In the genomic region with DNA sequence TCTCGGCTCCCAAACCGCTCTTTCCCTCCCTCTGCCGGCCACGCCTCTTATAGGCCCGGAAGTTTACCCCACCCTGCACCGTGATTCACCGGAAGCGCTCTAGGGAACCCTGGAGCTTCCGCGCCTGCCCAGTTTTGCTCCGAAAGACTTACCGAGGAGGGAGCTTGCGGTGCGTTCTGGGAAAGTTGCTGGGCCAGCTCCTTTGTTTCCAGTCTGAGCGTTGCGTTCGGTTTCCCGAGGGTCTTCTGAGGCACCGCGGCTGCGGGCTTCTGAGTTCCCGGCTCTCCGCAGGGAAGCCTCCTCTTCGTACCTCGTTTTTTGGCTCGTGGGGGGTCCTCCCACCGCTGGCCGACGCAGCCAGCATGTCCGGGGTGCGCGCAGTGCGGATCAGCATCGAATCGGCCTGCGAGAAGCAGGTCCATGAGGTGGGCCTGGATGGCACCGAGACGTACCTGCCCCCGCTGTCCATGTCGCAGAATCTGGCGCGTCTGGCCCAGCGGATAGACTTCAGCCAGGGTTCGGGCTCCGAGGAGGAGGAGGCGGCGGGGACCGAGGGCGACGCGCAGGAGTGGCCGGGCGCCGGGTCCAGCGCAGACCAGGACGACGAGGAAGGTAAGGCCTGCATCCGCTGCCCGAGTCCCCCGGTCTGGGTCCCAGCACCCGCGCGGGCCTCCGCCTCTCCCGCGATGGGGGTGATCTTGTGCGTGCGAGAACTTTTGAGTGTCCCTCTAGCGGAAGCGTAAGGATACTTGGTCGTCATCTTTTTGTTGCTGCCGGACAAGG, we compare ENCODE assay signal across 8 cellular contexts. TPM values are rescaled to one million over a fixed set of nuclear protein-coding genes. Genes with fewer than 3 reads are reported as not detected.
DNase-seq lines count a peak whose midpoint lies in the region; ATAC-seq and TF ChIP-seq lines count a peak whose summit lies in the region.

A gene with protein sequence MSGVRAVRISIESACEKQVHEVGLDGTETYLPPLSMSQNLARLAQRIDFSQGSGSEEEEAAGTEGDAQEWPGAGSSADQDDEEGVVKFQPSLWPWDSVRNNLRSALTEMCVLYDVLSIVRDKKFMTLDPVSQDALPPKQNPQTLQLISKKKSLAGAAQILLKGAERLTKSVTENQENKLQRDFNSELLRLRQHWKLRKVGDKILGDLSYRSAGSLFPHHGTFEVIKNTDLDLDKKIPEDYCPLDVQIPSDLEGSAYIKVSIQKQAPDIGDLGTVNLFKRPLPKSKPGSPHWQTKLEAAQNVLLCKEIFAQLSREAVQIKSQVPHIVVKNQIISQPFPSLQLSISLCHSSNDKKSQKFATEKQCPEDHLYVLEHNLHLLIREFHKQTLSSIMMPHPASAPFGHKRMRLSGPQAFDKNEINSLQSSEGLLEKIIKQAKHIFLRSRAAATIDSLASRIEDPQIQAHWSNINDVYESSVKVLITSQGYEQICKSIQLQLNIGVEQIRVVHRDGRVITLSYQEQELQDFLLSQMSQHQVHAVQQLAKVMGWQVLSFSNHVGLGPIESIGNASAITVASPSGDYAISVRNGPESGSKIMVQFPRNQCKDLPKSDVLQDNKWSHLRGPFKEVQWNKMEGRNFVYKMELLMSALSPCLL (plus strand): TSS at position 131 of the 783 bp plus-strand sequence. CDS start 232 bp downstream, at position 363.

- H3K79me2 ChIP-seq in PC-9 (ENCODE audit: low read depth), result peaks cover 57% of the 10 kb centered on the region

- peak within 1 kb of the TSS; percentile 88 for H3K4me2 ChIP-seq in PC-9

- peak within 1 kb of the TSS; percentile 89 for H2AFZ ChIP-seq in PC-9

- peak; percentile 53; the same call in 1 of the 2 replicates for TF ChIP-seq CTCF in PC-9 (conservative IDR thresholded peaks at IDR 0.05)

- H3K4me3 ChIP-seq in Jurkat, Clone E6-1 (ENCODE audit: low read length), result peak within 1 kb of the TSS; percentile 97
- H3K4me3 ChIP-seq in PC-9 (peak within 1 kb of the TSS; percentile 91), mucosa of rectum (ENCODE audit: low read length in 2 of 2) (peak within 1 kb of the TSS; percentile 91 to 99)

- POLR2A ChIA-PET in PC-9 (lab: Charles Lee; ENCODE audit: unreplicated experiment), result interaction anchor here (0.5 to 1.0 kb wide), 5 partner anchors 42 to 1306 kb away, joined by 3 to 13 read pairs (median 12); partner anchors contain the start of genes C11orf54, ENDOD1 and TAF1D

- H3K27me3 ChIP-seq in PC-9 (ENCODE audit: insufficient read depth, low read depth), result no peaks in the 10 kb centered on the region
- H3K27me3 ChIP-seq in mucosa of rectum (ENCODE audit: control insufficient read depth in 2 of 2, insufficient read depth in 2 of 2, low read length in 2 of 2), result no peaks in the 10 kb centered on the region

- H3K9ac ChIP-seq in mucosa of rectum (ENCODE audit: low read depth in 1 of 2, low read length in 2 of 2), result peak within 1 kb of the TSS; percentile 96 to 99

- intact Hi-C loops in PC-9 (cut with micrococcal nuclease; ENCODE audit: unreplicated experiment), result loop anchor here (1.0 kb wide), 1 partner anchor 44 kb away; no protein-coding TSS in a partner anchor

- CTCF ChIA-PET in PC-9 (lab: Charles Lee), result interaction anchor here (0.6 to 1.3 kb wide), 4 partner anchors 27 to 67 kb away, joined by 3 to 9 read pairs (median 3); partner anchors contain the start of genes C11orf54 and TAF1D

- peaks cover 23% of the 10 kb centered on the region for H3K36me3 ChIP-seq in PC-9 (ENCODE audit: low read depth)
- H3K36me3 ChIP-seq in mucosa of rectum (ENCODE audit: control insufficient read depth in 2 of 2, insufficient read depth in 2 of 2, low read length in 2 of 2), result peaks cover 7 to 14% of the 10 kb centered on the region in 2 donors

- BruUV-seq in PC-9 (replicated peaks; lab: Mats Ljungman, UMichigan), result TSS peak; percentile 53

- H3K27ac ChIP-seq in PC-9 (peak within 1 kb of the TSS; percentile 82), mucosa of rectum (ENCODE audit: low read depth in 2 of 2, low read length in 2 of 2) (peak within 1 kb of the TSS; percentile 97 to 98)

- H4K20me1 ChIP-seq in PC-9 (ENCODE audit: insufficient read depth), result peaks cover 45% of the 10 kb centered on the region

- no peaks in the 10 kb centered on the region for H3K9me2 ChIP-seq in PC-9 (ENCODE audit: insufficient read depth)

- no peaks in the 10 kb centered on the region for H3F3A ChIP-seq in PC-9 (ENCODE audit: insufficient read depth, low read depth)

- H3K9me3 ChIP-seq in PC-9 (ENCODE audit: insufficient read depth, low read depth), result no peaks in the 10 kb centered on the region
- no peaks in the 10 kb centered on the region for H3K9me3 ChIP-seq in mucosa of rectum (ENCODE audit: control insufficient read depth in 2 of 2, low read length in 2 of 2)

- ATAC-seq in GM21619 (IDR thresholded peaks at IDR 0.05; ENCODE audit: unreplicated experiment), result peak; percentile 94

- H3K4me1 ChIP-seq in PC-9 (replicated peaks; ENCODE audit: insufficient read depth) (peaks cover 30% of the 10 kb centered on the region), mucosa of rectum (ENCODE audit: control insufficient read depth in 2 of 2, insufficient read depth in 2 of 2, low read length in 2 of 2) (peaks cover 21 to 22% of the 10 kb centered on the region in 2 donors)

- peak; percentile 89 for TF ChIP-seq POLR2A in erythroblast (IDR thresholded peaks at IDR 0.05; ENCODE audit: low read length)

- DNase-seq in DMS53 treated with DMSO at 0.1 percent for 48 hours (lab: John Stamatoyannopoulos, UW; ENCODE audit: unreplicated experiment), result peak; percentile 94
- DNase-seq in Jurkat, Clone E6-1 (ENCODE audit: low read depth, low spot score), result peak; percentile 90
- DNase-seq in PC-9, result peak; percentile 85 to 90
- DNase-seq in activated T-cell treated with anti-CD3 and anti-CD28 coated beads, Interleukin-2, amount 50 U/mL, for 1 hour, result peak; percentile 85
- DNase-seq in erythroblast (lab: John Stamatoyannopoulos, UW), result peak; percentile 89 to 92
- peak; percentile 92 for DNase-seq in stimulated activated CD8-positive, alpha-beta memory T cell treated with anti-CD3 and anti-CD28 coated beads, Interleukin-4, amount 100 ng/mL, for 48 hours

RNA-seq across cellular contexts. Expression of the gene that starts here (rescaled TPM):
- 26.4 TPM for polyA plus RNA-seq in Jurkat, Clone E6-1 (2012; ENCODE audit: insufficient read depth, insufficient read length)
- total RNA-seq in PC-9 (2021), result 26.9 and 37.4 TPM in 2 replicates

Comparison
In these comparisons a context has a peak if more than half of its experiments do, and no peak if none do; other contexts are left out.
1. Peak in every context shown above with its lines: DNase-seq, ATAC-seq, H3K4me3 ChIP-seq and H3K27ac ChIP-seq.